16 cellular contexts compared by ENCODE assay signal in genomic region chr13:32063622-32064233, GRCh38. TPM values are rescaled to one million over a fixed set of nuclear protein-coding genes. Genes with fewer than 3 reads are reported as not detected.
DNase-seq lines count a peak whose midpoint lies in the region; ATAC-seq and TF ChIP-seq lines count a peak whose summit lies in the region.
"Had no signal": no experiment of that assay in that cellular context is flagged by ENCODE, and none has a peak within 500 bp of the region (broad histone marks: within the 10 kb centered on the region; RNA-seq: fewer than 3 reads in every experiment).

No MANE protein-coding gene starts in this region.

- H3K4me2 ChIP-seq in GM23338 = no peak overlapping the region
- H3K4me2 ChIP-seq: BLaER1 had no signal

- H2AFZ ChIP-seq in GM23338 = no peak overlapping the region

- H3F3A ChIP-seq in GM23338 (replicated peaks; ENCODE audit: low read depth) = no peaks in the 10 kb centered on the region

- H3K79me2 ChIP-seq in GM23338 (replicated peaks; ENCODE audit: insufficient read depth) = no peaks in the 10 kb centered on the region

- intact Hi-C loops in Right ventricle myocardium superior (cut with DNase I) (no loop called here), gastrocnemius medialis (cut with DNase I; ENCODE audit: low total_unique reads) (no loop called here)

- TF ChIP-seq CTCF in cardiac muscle cell (IDR thresholded peaks at IDR 0.05; ENCODE audit: low read depth, low read length) (no peak), GM23338 (conservative IDR thresholded peaks at IDR 0.05; ENCODE audit: low read depth in 2 of 2) (no peak), brain (conservative IDR thresholded peaks at IDR 0.05) (no peak), gastrocnemius medialis (IDR thresholded peaks at IDR 0.05 in 4 of 5, conservative IDR thresholded peaks at IDR 0.05 in 1 of 5) (no peak)

- H4K20me1 ChIP-seq in GM23338 (replicated peaks; ENCODE audit: insufficient read depth) = no peaks in the 10 kb centered on the region
- H4K20me1 ChIP-seq: BLaER1 had no signal

- no peaks in the 10 kb centered on the region for H3K27me3 Mint-ChIP-seq in GM23338 (ENCODE audit: insufficient read depth, low read depth, poor library complexity)
- no peaks in the 10 kb centered on the region for H3K27me3 Mint-ChIP-seq in brain

- DNase-seq in cardiac muscle cell (ENCODE audit: low read depth in 1 of 2, low spot score in 1 of 2) = no peak
- no peak for DNase-seq in Right ventricle myocardium superior
- no peak for DNase-seq in GM23338 (ENCODE audit: low spot score)
- DNase-seq in gastrocnemius medialis = no peak
- no peak for DNase-seq in RPMI8226
- no peak for DNase-seq in NCI-H187 treated with DMSO at 0.1 percent for 48 hours (lab: John Stamatoyannopoulos, UW)
- DNase-seq: 8988T; AML-193; Caco-2; CD8-positive, alpha-beta memory T cell; DND-41; GDM1; HCEC 1CT; HFFc6 had no signal

- no peaks in the 10 kb centered on the region for H3K9me2 ChIP-seq in GM23338 (ENCODE audit: insufficient read depth)

- H3K4me1 Mint-ChIP-seq in GM23338 = peaks cover 36% of the 10 kb centered on the region
- H3K4me1 Mint-ChIP-seq in brain = peaks cover 65% of the 10 kb centered on the region
- H3K4me1 Mint-ChIP-seq: CD8-positive, alpha-beta memory T cell had no signal

- ATAC-seq in Right ventricle myocardium superior (ENCODE audit: poor library complexity) = no peak
- no peak for ATAC-seq in GM23338
- no peak for ATAC-seq in gastrocnemius medialis

- H3K27me3 ChIP-seq in cardiac muscle cell (no peaks in the 10 kb centered on the region), GM23338 (ENCODE audit: insufficient read depth) (no peaks in the 10 kb centered on the region), gastrocnemius medialis (no peaks in the 10 kb centered on the region)
- H3K27me3 ChIP-seq: BLaER1 had no signal

- H3K36me3 ChIP-seq in cardiac muscle cell (no peaks in the 10 kb centered on the region), GM23338 (ENCODE audit: insufficient read depth) (no peaks in the 10 kb centered on the region), gastrocnemius medialis (no peaks in the 10 kb centered on the region)
- H3K36me3 ChIP-seq: BLaER1 had no signal

- H3K4me3 ChIP-seq in cardiac muscle cell (no peak overlapping the region), GM23338 (no peak overlapping the region), gastrocnemius medialis (no peak overlapping the region)
- H3K4me3 ChIP-seq: BLaER1 had no signal

- H3K36me3 Mint-ChIP-seq in GM23338 (ENCODE audit: low read depth) (no peaks in the 10 kb centered on the region), brain (peaks cover 15% of the 10 kb centered on the region)
- H3K36me3 Mint-ChIP-seq: CD8-positive, alpha-beta memory T cell had no signal

- no peaks in the 10 kb centered on the region for H3K9me3 Mint-ChIP-seq in GM23338
- H3K9me3 Mint-ChIP-seq in brain = no peaks in the 10 kb centered on the region
- H3K9me3 Mint-ChIP-seq: CD8-positive, alpha-beta memory T cell; HFFc6 had no signal

- no peak for TF ChIP-seq POLR2A in gastrocnemius medialis (IDR thresholded peaks at IDR 0.05)

- H3K27ac ChIP-seq in cardiac muscle cell = peak overlapping the region; percentile 49
- no peak overlapping the region for H3K27ac ChIP-seq in GM23338 (ENCODE audit: low read depth)
- peak overlapping the region; percentile 18 to 90 (median 60) for H3K27ac ChIP-seq in gastrocnemius medialis
- H3K27ac ChIP-seq: BLaER1 had no signal

- peaks cover 43% of the 10 kb centered on the region for H3K4me1 ChIP-seq in cardiac muscle cell (ENCODE audit: low read depth)
- H3K4me1 ChIP-seq in GM23338 (ENCODE audit: insufficient read depth) = 0 out of 2 replicates have a peak, but pooled peaks cover 5% of the 10 kb centered on the region
- H3K4me1 ChIP-seq in gastrocnemius medialis = peaks cover 59% of the 10 kb centered on the region in 2 donors
- H3K4me1 ChIP-seq: BLaER1 had no signal

- H3K4me3 Mint-ChIP-seq in GM23338 (no peak overlapping the region), brain (peak overlapping the region in 4 of 5 experiments; percentile 27 to 56 (median 54))
- H3K4me3 Mint-ChIP-seq: CD8-positive, alpha-beta memory T cell; HFFc6 had no signal

- H3K27ac Mint-ChIP-seq in GM23338 (0 out of 2 replicates have a peak overlapping the region, but pooled peaks have one; percentile 5), brain (peak overlapping the region; percentile 0 to 70 (median 37))
- H3K27ac Mint-ChIP-seq: CD8-positive, alpha-beta memory T cell; HFFc6 had no signal

- H3K9me3 ChIP-seq in cardiac muscle cell (ENCODE audit: low read depth) = no peaks in the 10 kb centered on the region
- H3K9me3 ChIP-seq in gastrocnemius medialis = no peaks in the 10 kb centered on the region
- H3K9me3 ChIP-seq: BLaER1, Caco-2 had no signal

- in situ Hi-C loops in gastrocnemius medialis (cut with MboI; ENCODE audit: low sequenced_read_pairs in 4 of 4) = no loop called here

TF ChIP-seq in GM23338, 12 proteins besides CTCF, POLR2A, EP300 and RAD21:
- TF ChIP-seq CREB1 (CRISPR knock-in tag; IDR thresholded peaks at IDR 0.05; ENCODE audit: low read depth) (no peak), REST (IDR thresholded peaks at IDR 0.05; ENCODE audit: unreplicated experiment) (no peak), ZNF331 (CRISPR knock-in tag; IDR thresholded peaks at IDR 0.05; ENCODE audit: low read depth) (no peak), STAT1 (IDR thresholded peaks at IDR 0.05; ENCODE audit: unreplicated experiment) (no peak), POLR2AphosphoS5 (IDR thresholded peaks at IDR 0.05; ENCODE audit: low read depth) (no peak)

RNA-seq across cellular contexts. Expression of gene FRY, which starts 32.2 kb away (rescaled TPM):
- total RNA-seq in cardiac muscle cell = 8.9 and 13.2 TPM in 2 replicates
- 2.0 and 2.4 TPM in 2 replicates for polyA plus RNA-seq in cardiac muscle cell
- total RNA-seq in Right ventricle myocardium superior = 137 TPM
- 4.1 and 10.1 TPM in 2 replicates for total RNA-seq in GM23338 (2014; rRNA removed; shearing (Covaris generic))
- polyA plus RNA-seq in GM23338 (2016; fragmentation: Nextera tagmentation; extraction: Ambion mirVana) = 1.3 and 2.4 TPM in 2 replicates
- 19.4 TPM for polyA plus RNA-seq in brain (ENCODE audit: insufficient read depth, low read depth, low replicate concordance)
- total RNA-seq in gastrocnemius medialis = 10 to 100 TPM; 10.1 to 48.3 (median 21.4) TPM
